18 cellular contexts compared by ENCODE assay signal in genomic region chr14:96920023-96920422, GRCh38.
A peak's percentile ranks its signal among the peaks of the same experiment; 100 is the strongest.
DNase-seq lines count a peak whose midpoint lies in the region; ATAC-seq, FAIRE-seq and TF ChIP-seq lines count a peak whose summit lies in the region.
"Had no signal": no experiment of that assay in that cellular context is flagged by ENCODE, and none has a peak within 500 bp of the region (broad histone marks: within the 10 kb centered on the region; RNA-seq: fewer than 3 reads in every experiment).

No MANE protein-coding gene starts in this region.

- peak overlapping the region in 9 of 11 experiments; percentile 37 to 81 (median 55); a peak in 17 of 22 replicates for H3K27ac ChIP-seq in BLaER1 treated with 17β-estradiol and CSF1 and Interleukin-3, amounts not matched to agents 10 nM and 100 nM
- H3K27ac ChIP-seq in K562 (ENCODE audit: extremely low read depth, low read depth, low read length) (peak overlapping the region; percentile 58; the same call in 2 of the 3 replicates), neutrophil (peak overlapping the region; percentile 77)
- H3K27ac ChIP-seq: PC-9 had no signal

- intact Hi-C loops in K562 (cut with micrococcal nuclease) = no loop called here
- intact Hi-C loops in cardiac septum (cut with DNase I) = no loop called here
- intact Hi-C loops in activated CD8-positive, alpha-beta T cell treated with anti-CD3 and anti-CD28 coated beads for 36 hours (cut with micrococcal nuclease) = no loop called here

- H3K27me3 ChIP-seq in BLaER1 treated with 17β-estradiol and CSF1 and Interleukin-3, amounts not matched to agents 10 nM and 100 nM = no peaks in the 10 kb centered on the region
- H3K27me3 ChIP-seq in K562 (ENCODE audit: control insufficient read depth in 2 of 2, insufficient read depth in 2 of 2, low read length in 2 of 2) (no peaks in the 10 kb centered on the region), neutrophil (no peaks in the 10 kb centered on the region)
- H3K27me3 ChIP-seq: BE2C had no signal

- TF ChIP-seq CTCF in NB4 (IDR thresholded peaks at IDR 0.05; ENCODE audit: low read depth, low read length) (no peak), K562 (IDR thresholded peaks at IDR 0.05 in 2 of 3, conservative IDR thresholded peaks at IDR 0.05 in 1 of 3; ENCODE audit: insufficient read depth in 2 of 3, low read depth in 1 of 3, low read length in 3 of 3) (no peak), neutrophil (IDR thresholded peaks at IDR 0.05) (no peak)
- no peak for TF ChIP-seq CTCF in activated CD8-positive, alpha-beta T cell treated with anti-CD3 and anti-CD28 coated beads for 36 hours (IDR thresholded peaks at IDR 0.05)

- peaks cover 36 to 51% (median 43%) of the 10 kb centered on the region in 11 experiments for H3K9me3 ChIP-seq in BLaER1 treated with 17β-estradiol and CSF1 and Interleukin-3, amounts not matched to agents 10 nM and 100 nM (replicated peaks in 1 of 11)
- peaks cover 11% of the 10 kb centered on the region for H3K9me3 ChIP-seq in K562 (replicated peaks; ENCODE audit: control insufficient read depth, insufficient read depth, low read depth, low read length)
- no peaks in the 10 kb centered on the region for H3K9me3 ChIP-seq in neutrophil
- H3K9me3 ChIP-seq: BE2C, HAP-1 had no signal

- 76% methylated on average over 3 of the region's 3 CpGs for WGBS in K562 (ENCODE audit: insufficient coverage, low coverage, missing lambda C conversion rate)

- TF ChIP-seq EP300 in K562 (IDR thresholded peaks at IDR 0.05; ENCODE audit: low read length) = no peak

- in situ Hi-C loops in K562 (cut with MboI) = no loop called here

- peaks cover 3% of the 10 kb centered on the region for H3K9me3 Mint-ChIP-seq in activated CD8-positive, alpha-beta T cell treated with anti-CD3 and anti-CD28 coated beads for 36 hours

- H3K36me3 ChIP-seq in BLaER1 treated with 17β-estradiol and CSF1 and Interleukin-3, amounts not matched to agents 10 nM and 100 nM = peaks cover 11 to 34% (median 29%) of the 10 kb centered on the region in 11 experiments; a peak in 18 of 22 replicates
- H3K36me3 ChIP-seq in K562 (ENCODE audit: control insufficient read depth, insufficient read depth, low read length) = no peaks in the 10 kb centered on the region; the same call in 2 of the 3 replicates
- H3K36me3 ChIP-seq in neutrophil = no peaks in the 10 kb centered on the region
- H3K36me3 ChIP-seq: BE2C, HAP-1 had no signal

- H3K9ac ChIP-seq in BLaER1 treated with 17β-estradiol and CSF1 and Interleukin-3, amounts not matched to agents 10 nM and 100 nM = peak overlapping the region in 6 of 11 experiments; percentile 5 to 64 (median 62); a peak in 8 of 22 replicates
- peak overlapping the region in 1 of 2 experiments; percentile 8; a peak in 1 of 4 replicates for H3K9ac ChIP-seq in K562 (ENCODE audit: insufficient read depth in 1 of 2, low read depth in 2 of 2, low read length in 2 of 2)

- H3K36me3 Mint-ChIP-seq in activated CD8-positive, alpha-beta T cell treated with anti-CD3 and anti-CD28 coated beads for 36 hours (ENCODE audit: low read depth) = peaks cover 16% of the 10 kb centered on the region

- H3K9me1 ChIP-seq in K562 (ENCODE audit: control insufficient read depth, insufficient read depth, low read length) = no peaks in the 10 kb centered on the region

- peaks cover 13 to 69% (median 47%) of the 10 kb centered on the region in 10 experiments for H3K4me1 ChIP-seq in BLaER1 treated with 17β-estradiol and CSF1 and Interleukin-3, amounts not matched to agents 10 nM and 100 nM
- H3K4me1 ChIP-seq in K562 (replicated peaks in 1 of 2; ENCODE audit: control insufficient read depth in 2 of 2, insufficient read depth in 2 of 2, low read length in 2 of 2) (peaks cover 6 to 39% of the 10 kb centered on the region in 2 experiments; a peak in 4 of 5 replicates), neutrophil (ENCODE audit: control insufficient read depth in 1 of 2, insufficient read depth in 1 of 2, low read depth in 1 of 2, low read length in 1 of 2) (peaks cover 19 to 23% of the 10 kb centered on the region in 2 experiments)
- H3K4me1 ChIP-seq: HAP-1 had no signal

- TF ChIP-seq RAD21 in K562 (CRISPR knock-in tag; conservative IDR thresholded peaks at IDR 0.05 in 1 of 2, IDR thresholded peaks at IDR 0.05 in 1 of 2) = no peak

- H3K4me2 ChIP-seq in BLaER1 treated with 17β-estradiol and CSF1 and Interleukin-3, amounts not matched to agents 10 nM and 100 nM = peak overlapping the region; percentile 27 to 80 (median 51); a peak in 21 of 22 replicates
- no peak overlapping the region for H3K4me2 ChIP-seq in K562 (ENCODE audit: insufficient read depth, low read length)
- H3K4me2 ChIP-seq: PC-9 had no signal

- H3K27me3 Mint-ChIP-seq in activated CD8-positive, alpha-beta T cell treated with anti-CD3 and anti-CD28 coated beads for 36 hours = no peaks in the 10 kb centered on the region

- H3K4me3 ChIP-seq in BLaER1 treated with 17β-estradiol and CSF1 and Interleukin-3, amounts not matched to agents 10 nM and 100 nM = no peak overlapping the region
- H3K4me3 ChIP-seq in NB4 (ENCODE audit: low read depth, low read length) = no peak overlapping the region
- no peak overlapping the region for H3K4me3 ChIP-seq in K562
- H3K4me3 ChIP-seq in neutrophil (ENCODE audit: low read depth in 1 of 2, low read length in 1 of 2) = no peak overlapping the region
- H3K4me3 ChIP-seq: HAP-1, PC-9 had no signal

- no peak for FAIRE-seq in K562 (lab: Jason Lieb, UNC)
- FAIRE-seq: D721Med had no signal

- CTCF ChIA-PET in K562 (lab: Yijun Ruan, JAX; ENCODE audit: low intra/inter-chr PET ratio) = no interaction called here
- CTCF ChIA-PET in activated CD8-positive, alpha-beta T cell treated with anti-CD3 and anti-CD28 coated beads for 36 hours (lab: Charles Lee) = interaction anchor here (1.1 kb wide), 1 partner anchor 9 kb away, joined by 3 read pairs; no protein-coding TSS in a partner anchor

- no peak overlapping the region for H3K27ac Mint-ChIP-seq in activated CD8-positive, alpha-beta T cell treated with anti-CD3 and anti-CD28 coated beads for 36 hours
- H3K27ac Mint-ChIP-seq: CD8-positive, alpha-beta T cell had no signal

- TF ChIP-seq POLR2A in NB4 (IDR thresholded peaks at IDR 0.05; ENCODE audit: extremely low read depth, insufficient read length) = no peak
- TF ChIP-seq POLR2A in K562 (conservative IDR thresholded peaks at IDR 0.05) = no peak

- H2AFZ ChIP-seq in K562 (ENCODE audit: low read depth, low read length) = no peak overlapping the region
- H2AFZ ChIP-seq: PC-9 had no signal

- no peaks in the 10 kb centered on the region; the same call in 1 of the 3 replicates for H3K79me2 ChIP-seq in K562 (ENCODE audit: control insufficient read depth, insufficient read depth, low read length)

- no TSS peak for BruUV-seq in K562 (replicated peaks; lab: Mats Ljungman, UMichigan)

- POLR2A ChIA-PET in K562 (lab: Yijun Ruan, JAX) = interaction anchor here (0.6 kb wide), 1 partner anchor 31 kb away, joined by 3 read pairs; no protein-coding TSS in a partner anchor
- POLR2A ChIA-PET in activated CD8-positive, alpha-beta T cell treated with anti-CD3 and anti-CD28 coated beads for 36 hours (lab: Charles Lee) = no interaction called here

- H4K20me1 ChIP-seq in BLaER1 treated with 17β-estradiol and CSF1 and Interleukin-3, amounts not matched to agents 10 nM and 100 nM = no peaks in the 10 kb centered on the region
- no peaks in the 10 kb centered on the region for H4K20me1 ChIP-seq in K562 (replicated peaks; ENCODE audit: control insufficient read depth, insufficient read depth, low read length)

- no peaks in the 10 kb centered on the region for H3K4me1 Mint-ChIP-seq in activated CD8-positive, alpha-beta T cell treated with anti-CD3 and anti-CD28 coated beads for 36 hours (ENCODE audit: low read depth)

- ATAC-seq in K562 (no peak), HG02870 (IDR thresholded peaks at IDR 0.05; ENCODE audit: unreplicated experiment) (no peak)
- ATAC-seq in activated CD8-positive, alpha-beta T cell treated with anti-CD3 and anti-CD28 coated beads for 36 hours = no peak
- ATAC-seq: CD8-positive, alpha-beta T cell had no signal

- H3K4me3 Mint-ChIP-seq in activated CD8-positive, alpha-beta T cell treated with anti-CD3 and anti-CD28 coated beads for 36 hours = no peak overlapping the region
- H3K4me3 Mint-ChIP-seq: CD8-positive, alpha-beta T cell had no signal

- peak; percentile 53 for DNase-seq in NB4 (ENCODE audit: low read depth)
- no peak for DNase-seq in K562 (ENCODE audit: extremely low read depth in 1 of 4, low spot score in 3 of 4)
- no peak for DNase-seq in cardiac septum (ENCODE audit: low spot score)
- no peak for DNase-seq in activated CD8-positive, alpha-beta T cell treated with anti-CD3 and anti-CD28 coated beads for 36 hours
- DNase-seq: BE2C; CD8-positive, alpha-beta T cell; DMS79; KBM-7; NCI-H1417; NCI-H187 treated with DMSO at 0.1 percent for 48 hours; NCI-H69; NK-92 treated with Interleukin-12 subunit alpha and Interleukin-12 subunit beta, amount 100 ng/mL, for 24 hours; PC-9 had no signal

TF ChIP-seq in K562, 482 proteins besides CTCF, POLR2A, EP300 and RAD21:
- TF ChIP-seq ARNT (IDR thresholded peaks at IDR 0.05) = no peak
- TF ChIP-seq SREBF2 (CRISPR knock-in tag; IDR thresholded peaks at IDR 0.05) = no peak
- no peak for TF ChIP-seq U2AF1 (optimal IDR thresholded peaks at IDR 0.05; ENCODE audit: low read depth, low read length)
- no peak for TF ChIP-seq GABPB2 (CRISPR knock-in tag; conservative IDR thresholded peaks at IDR 0.05)
- TF ChIP-seq TEAD2 (tag; IDR thresholded peaks at IDR 0.05) = no peak
